ENCODE assay signal across 7 cellular contexts in genomic region chr1:149861497-149862054, GRCh38. TPM values are rescaled to one million over a fixed set of nuclear protein-coding genes. Genes with fewer than 3 reads are reported as not detected.
DNase-seq lines count a peak whose midpoint lies in the region; ATAC-seq, FAIRE-seq and TF ChIP-seq lines count a peak whose summit lies in the region.
"Not testable (repeated sequence)": the region's sequence is repeated elsewhere in the genome, so short reads cannot be mapped to it uniquely, and the experiment has no call there.

No MANE protein-coding gene starts in this region.

- H3K18ac ChIP-seq in IMR-90 (ENCODE audit: low read depth, low read length): not testable (repeated sequence)

- H2AK9ac ChIP-seq in IMR-90 (replicated peaks; ENCODE audit: low read depth, low read length, poor library complexity): not testable (repeated sequence)

- not testable (repeated sequence) for BruUV-seq in IMR-90 (replicated peaks; lab: Mats Ljungman, UMichigan); GM12878 (replicated peaks; lab: Mats Ljungman, UMichigan)

- H4K8ac ChIP-seq in IMR-90 (ENCODE audit: low read depth in 2 of 2, low read length in 2 of 2): not testable (repeated sequence)

- RAD21 ChIA-PET in GM12878 (lab: Charles Lee; ENCODE audit: unreplicated experiment): not testable (repeated sequence)

- SMC1A ChIA-PET in GM12878 (lab: Charles Lee; ENCODE audit: uncharacterized antibody, unreplicated experiment): not testable (repeated sequence)

- not testable (repeated sequence) for H4K91ac ChIP-seq in IMR-90 (ENCODE audit: insufficient read depth, low read depth, low read length)

- not testable (repeated sequence) for TF ChIP-seq CTCF in IMR-90 (conservative IDR thresholded peaks at IDR 0.05; ENCODE audit: low read depth, low read length); GM12878 (IDR thresholded peaks at IDR 0.05 in 2 of 3, conservative IDR thresholded peaks at IDR 0.05 in 1 of 3; ENCODE audit: control insufficient read depth in 2 of 3, extremely low read depth in 1 of 3, insufficient read depth in 1 of 3, low read depth in 3 of 3, low read length in 3 of 3); pancreas (IDR thresholded peaks at IDR 0.05)

- not testable (repeated sequence) for H3K36me3 ChIP-seq in IMR-90 (ENCODE audit: control insufficient read depth, insufficient read depth, low read length); GM12878 (ENCODE audit: control insufficient read depth in 2 of 2, insufficient read depth in 2 of 2, low read length in 1 of 2); pancreas

- H3K4me1 ChIP-seq in IMR-90 (ENCODE audit: control insufficient read depth, insufficient read depth, low read length); GM12878 (ENCODE audit: control insufficient read depth, insufficient read depth, low read length); right cardiac atrium (ENCODE audit: control insufficient read depth, insufficient read depth, low read length); pancreas: not testable (repeated sequence)

- H4K5ac ChIP-seq in IMR-90 (ENCODE audit: low read depth, low read length): not testable (repeated sequence)

- FAIRE-seq in GM12878 (lab: Jason Lieb, UNC); pancreas (lab: Jason Lieb, UNC): not testable (repeated sequence)

- TF ChIP-seq RAD21 in IMR-90 (IDR thresholded peaks at IDR 0.05; ENCODE audit: low read length); GM12878 (IDR thresholded peaks at IDR 0.05; ENCODE audit: insufficient read depth, low read depth, low read length): not testable (repeated sequence)

- H3K9me3 ChIP-seq in IMR-90 (ENCODE audit: control insufficient read depth, insufficient read depth, low read length); GM12878 (replicated peaks; ENCODE audit: control insufficient read depth, insufficient read depth, low read length); right cardiac atrium (ENCODE audit: control insufficient read depth, low read length); pancreas: not testable (repeated sequence)

- H2AK5ac ChIP-seq in IMR-90 (ENCODE audit: low read depth, low read length): not testable (repeated sequence)

- H4K20me1 ChIP-seq in IMR-90 (ENCODE audit: insufficient read depth, low read length); GM12878 (ENCODE audit: control insufficient read depth, insufficient read depth): not testable (repeated sequence)

- CTCF ChIA-PET in IMR-90 (lab: Yijun Ruan, JAX); GM12878 (lab: Yijun Ruan, JAX): not testable (repeated sequence)

- H3K4ac ChIP-seq in IMR-90 (ENCODE audit: low read depth, low read length): not testable (repeated sequence)

- intact Hi-C loops in IMR-90 (cut with micrococcal nuclease); GM12878 (cut with micrococcal nuclease; ENCODE audit: unreplicated experiment); right cardiac atrium (cut with DNase I); pancreas (cut with DNase I): not testable (repeated sequence)

- H3K9ac ChIP-seq in IMR-90 (ENCODE audit: low read depth, low read length); GM12878 (ENCODE audit: control insufficient read depth, insufficient read depth, low read length): not testable (repeated sequence)

- not testable (repeated sequence) for H2BK15ac ChIP-seq in IMR-90 (ENCODE audit: low read depth, low read length)

- ATAC-seq in GM18873 (IDR thresholded peaks at IDR 0.05; ENCODE audit: low FRiP score, unreplicated experiment) (peak; percentile 3), GM21723 (IDR thresholded peaks at IDR 0.05; ENCODE audit: unreplicated experiment) (peak; percentile 10), HG02973 (IDR thresholded peaks at IDR 0.05; ENCODE audit: unreplicated experiment) (peak; percentile 11), IMR-90 (ENCODE audit: low read depth) (peak; percentile 12), GM12878 (peak; percentile 16), right cardiac atrium (peak; percentile 62 to 65), pancreas (peak; percentile 20 to 49 (median 42))

- not testable (repeated sequence) for H3K14ac ChIP-seq in IMR-90 (replicated peaks; ENCODE audit: low read depth, low read length)

- not testable (repeated sequence) for H2BK20ac ChIP-seq in IMR-90 (ENCODE audit: low read depth, low read length)

- dilution Hi-C loops in IMR-90 (cut with HindIII; ENCODE audit: low sequenced_read_pairs, unreplicated experiment): not testable (repeated sequence)

- H3K4me3 ChIP-seq in IMR-90 (ENCODE audit: insufficient read depth, low read depth, low read length); GM12878; right cardiac atrium (ENCODE audit: low read length); pancreas: not testable (repeated sequence)

- not testable (repeated sequence) for H3K56ac ChIP-seq in IMR-90 (ENCODE audit: extremely low read depth, insufficient read depth, low read length)

- not testable (repeated sequence) for H3K23ac ChIP-seq in IMR-90 (ENCODE audit: low read depth, low read length)

- not testable (repeated sequence) for DNase-seq in IMR-90; GM12878 (ENCODE audit: low read depth, low spot score); right cardiac atrium; pancreas

- no CpG with 5 or more reads among the region's 32 CpGs for WGBS in IMR-90 (ENCODE audit: extremely low coverage in 2 of 2, insufficient read length in 1 of 2), 2 experiments
- no CpG with 5 or more reads among the region's 32 CpGs for WGBS in GM12878 (ENCODE audit: insufficient coverage, insufficient replicate concordance, low lambda C conversion rate, missing lambda C conversion rate)
- WGBS in right cardiac atrium: no CpG with 5 or more reads among the region's 32 CpGs
- WGBS in pancreas, 2 donors: no CpG with 5 or more reads among the region's 32 CpGs

- H3K27ac ChIP-seq in IMR-90 (ENCODE audit: insufficient read depth, low read length); GM12878 (ENCODE audit: control insufficient read depth, insufficient read depth); right cardiac atrium (ENCODE audit: low read length); pancreas: not testable (repeated sequence)

- not testable (repeated sequence) for H3K9me1 ChIP-seq in IMR-90 (ENCODE audit: insufficient read depth, low read length)

- H2AFZ ChIP-seq in IMR-90 (replicated peaks; ENCODE audit: low read length, poor library complexity); GM12878 (ENCODE audit: control insufficient read depth, low read depth, low read length): not testable (repeated sequence)

- H3K27me3 ChIP-seq in IMR-90 (ENCODE audit: control insufficient read depth, insufficient read depth, low read length); GM12878 (replicated peaks in 1 of 2; ENCODE audit: control insufficient read depth in 2 of 2, insufficient read depth in 2 of 2, low read length in 1 of 2); right cardiac atrium (ENCODE audit: control insufficient read depth, insufficient read depth); pancreas: not testable (repeated sequence)

- in situ Hi-C loops in IMR-90 (cut with MboI; ENCODE audit: low sequenced_read_pairs); GM12878 (cut with MboI): not testable (repeated sequence)

- not testable (repeated sequence) for H3K79me1 ChIP-seq in IMR-90 (ENCODE audit: low read depth in 1 of 2, low read length in 2 of 2)

- H3K4me2 ChIP-seq in IMR-90 (ENCODE audit: low read depth, low read length); GM12878 (ENCODE audit: control insufficient read depth, insufficient read depth): not testable (repeated sequence)

- POLR2A ChIA-PET in IMR-90 (lab: Charles Lee; ENCODE audit: unreplicated experiment); GM12878 (lab: Charles Lee): not testable (repeated sequence)

- not testable (repeated sequence) for H2BK120ac ChIP-seq in IMR-90 (ENCODE audit: low read depth, low read length)

- H2BK5ac ChIP-seq in IMR-90 (ENCODE audit: low read depth, low read length, poor library complexity, severe bottlenecking): not testable (repeated sequence)

- TF ChIP-seq POLR2A in IMR-90 (IDR thresholded peaks at IDR 0.05; ENCODE audit: low read depth, low read length); GM12878 (IDR thresholded peaks at IDR 0.05; ENCODE audit: low read depth, low read length): not testable (repeated sequence)

- TF ChIP-seq EP300 in GM12878 (IDR thresholded peaks at IDR 0.05; ENCODE audit: borderline replicate concordance in 1 of 2, control insufficient read depth in 1 of 2, low read depth in 2 of 2, low read length in 2 of 2): not testable (repeated sequence)

- H3K79me2 ChIP-seq in GM12878 (ENCODE audit: control insufficient read depth, insufficient read depth, low read length): not testable (repeated sequence)

RNA-seq across cellular contexts. Expression of gene BOLA1, which starts 37.8 kb away (rescaled TPM):
- total RNA-seq in IMR-90 (2012; rRNA removed) (3.4 and 4.4 TPM in 2 replicates), GM12878 (2014; rRNA removed) (11.7 and 16.0 TPM in 2 replicates), GM12878 (2014; rRNA removed; fragmentation: Illumina TruSeq; extraction: Trizol) (7.0 and 7.5 TPM in 2 replicates), GM12878 (2021) (12.8 and 15.1 TPM in 2 replicates), right cardiac atrium (10 to 100 TPM; 13.0 to 23.8 (median 19.4) TPM), pancreas (1 to 10 TPM; 7.0 to 8.8 (median 8.5) TPM)
- polyA plus RNA-seq in IMR-90 (2012; rRNA removed) (12.6 and 14.2 TPM in 2 replicates), GM12878 (2011; rRNA removed) (7.9 and 9.7 TPM in 2 replicates), GM12878 (2014; fragmentation: Illumina TruSeq; extraction: Trizol) (4.6 and 5.4 TPM in 2 replicates), GM12878 (2014; fragmentation: Nextera tagmentation; extraction: Ambion mirVana) (1 to 10 TPM in 1 of 2 experiments, under 1 TPM in 1; 0.74 to 4.3 TPM), GM12878 (2014; rRNA removed) (18.7 and 19.7 TPM in 2 replicates), GM12878 (2016; fragmentation: Nextera tagmentation; extraction: Ambion mirVana) (10 to 100 TPM; 14.8 to 18.3 TPM), right cardiac atrium (40.2 TPM), pancreas (10 to 100 TPM; 19.6 to 24.1 TPM)
- polyA plus RNA-seq in IMR-90 (2012; cell fraction: cytosol; rRNA removed): 19.5 and 20.0 TPM in 2 replicates
- 14.7 and 18.9 TPM in 2 replicates for polyA plus RNA-seq in IMR-90 (2012; cell fraction: nucleus; rRNA removed; ENCODE audit: low replicate concordance)
- 10.0 and 12.1 TPM in 2 replicates for total RNA-seq in GM12878 (2013; cell fraction: nucleolus; rRNA removed)
- 1.6 TPM for polyA plus RNA-seq in GM12878 (2011; ENCODE audit: low read depth)
- 12.7 and 17.1 TPM in 2 replicates for polyA plus RNA-seq in GM12878 (2011; cell fraction: cytosol; rRNA removed)
- polyA plus RNA-seq in GM12878 (2011; cell fraction: nucleus; rRNA removed): 21.0 and 23.7 TPM in 2 replicates
- polyA plus RNA-seq in GM12878 (2012): 9.4 and 12.1 TPM in 2 replicates
- 1.2 and 3.5 TPM in 2 replicates for polyA minus RNA-seq in GM12878 (2011; rRNA and poly(A)+ RNA removed)
- 1.8 and 5.1 TPM in 2 replicates for polyA minus RNA-seq in GM12878 (2011; cell fraction: cytosol; rRNA and poly(A)+ RNA removed)
- 5.3 and 5.7 TPM in 2 replicates for polyA minus RNA-seq in GM12878 (2011; cell fraction: nucleus; rRNA and poly(A)+ RNA removed)

RNA-seq across cellular contexts. Expression of gene SV2A, which starts 56.1 kb away (rescaled TPM):
- total RNA-seq in IMR-90 (2012; rRNA removed) (15.4 and 16.4 TPM in 2 replicates), GM12878 (2014; rRNA removed) (6.3 and 8.0 TPM in 2 replicates), GM12878 (2014; rRNA removed; fragmentation: Illumina TruSeq; extraction: Trizol) (5.3 and 6.0 TPM in 2 replicates), GM12878 (2021) (11.3 and 11.6 TPM in 2 replicates), right cardiac atrium (1 to 10 TPM; 1.2 to 2.8 (median 1.6) TPM), pancreas (1 to 10 TPM in 3 of 6 donors, under 1 TPM in 3; 0.32 to 2.5 (median 0.96) TPM)
- polyA plus RNA-seq in IMR-90 (2012; rRNA removed) (18.1 and 19.6 TPM in 2 replicates), GM12878 (2011; rRNA removed) (0.33 and 0.39 TPM in 2 replicates), GM12878 (2014; fragmentation: Illumina TruSeq; extraction: Trizol) (7.3 and 8.4 TPM in 2 replicates), GM12878 (2014; fragmentation: Nextera tagmentation; extraction: Ambion mirVana) (1 to 10 TPM in 1 of 2 experiments, under 1 TPM in 1; 0.89 to 2.3 TPM), GM12878 (2014; rRNA removed) (7.5 and 7.8 TPM in 2 replicates), GM12878 (2016; fragmentation: Nextera tagmentation; extraction: Ambion mirVana) (1 to 10 TPM; 4.5 to 5.6 TPM), right cardiac atrium (1.0 TPM), pancreas (1 to 10 TPM; 2.3 to 8.3 TPM)
- polyA plus RNA-seq in IMR-90 (2012; cell fraction: cytosol; rRNA removed): 14.5 and 15.6 TPM in 2 replicates
- 22.0 and 25.1 TPM in 2 replicates for polyA plus RNA-seq in IMR-90 (2012; cell fraction: nucleus; rRNA removed; ENCODE audit: low replicate concordance)
- 0.47 and 0.63 TPM in 2 replicates for total RNA-seq in GM12878 (2013; cell fraction: nucleolus; rRNA removed)
- 2.7 TPM for polyA plus RNA-seq in GM12878 (2011; ENCODE audit: low read depth)
- polyA plus RNA-seq in GM12878 (2011; cell fraction: cytosol; rRNA removed): 0.55 and 0.66 TPM in 2 replicates
- 0.82 and 0.91 TPM in 2 replicates for polyA plus RNA-seq in GM12878 (2011; cell fraction: nucleus; rRNA removed)
- polyA plus RNA-seq in GM12878 (2012): 3.8 and 5.4 TPM in 2 replicates
- 0.88 and 1.3 TPM in 2 replicates for polyA minus RNA-seq in GM12878 (2011; rRNA and poly(A)+ RNA removed)
- 0.27 and 0.31 TPM in 2 replicates for polyA minus RNA-seq in GM12878 (2011; cell fraction: cytosol; rRNA and poly(A)+ RNA removed)
- 0.24 and 0.29 TPM in 2 replicates for polyA minus RNA-seq in GM12878 (2011; cell fraction: nucleus; rRNA and poly(A)+ RNA removed)

Comparison
In these comparisons a context has a peak if more than half of its experiments do, and no peak if none do; other contexts are left out.
1. ATAC-seq: peak in every context shown above with its lines; median percentile 64 in right cardiac atrium; 42 in pancreas; 16 in GM12878; 12 in IMR-90; 11 in HG02973; 10 in GM21723; 3 in GM18873.